ENCODE assay signal across 19 cellular contexts in the genomic region with DNA sequence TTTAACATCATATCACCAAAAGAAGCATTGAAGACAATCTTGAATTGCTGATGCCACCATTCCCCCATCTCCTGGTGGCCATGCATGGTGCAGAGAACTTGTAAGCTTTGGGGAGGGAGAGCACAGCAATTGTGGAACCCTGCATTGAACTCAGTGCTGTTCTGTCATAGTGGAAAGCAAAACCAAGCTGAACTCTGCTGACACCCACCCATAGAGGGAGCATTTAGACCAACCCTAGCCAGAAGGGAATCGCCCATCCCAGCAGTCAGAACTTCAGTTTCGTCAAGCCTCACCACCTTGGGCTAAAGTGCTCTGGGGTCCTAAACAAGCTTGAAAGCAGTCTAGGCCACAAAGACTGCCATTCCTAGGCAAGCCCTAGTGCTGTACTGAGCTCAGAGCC. TPM values are rescaled to one million over a fixed set of nuclear protein-coding genes. Genes with fewer than 3 reads are reported as not detected.
DNase-seq lines count a peak whose midpoint lies in the region; ATAC-seq and TF ChIP-seq lines count a peak whose summit lies in the region.
"Had no signal": no experiment of that assay in that cellular context is flagged by ENCODE, and none has a peak within 500 bp of the region (broad histone marks: within the 10 kb centered on the region; RNA-seq: fewer than 3 reads in every experiment).

No MANE protein-coding gene starts in this region.

- TF ChIP-seq CTCF in DND-41 (IDR thresholded peaks at IDR 0.05; ENCODE audit: borderline replicate concordance, extremely low read depth, low read length, poor library complexity, severe bottlenecking) = peak; percentile 21
- peak; percentile 18 for TF ChIP-seq CTCF in astrocyte of the cerebellum (IDR thresholded peaks at IDR 0.05; ENCODE audit: low read depth, low read length, missing control alignments)

- no peak for DNase-seq in DND-41
- DNase-seq in Jurkat, Clone E6-1 (ENCODE audit: low read depth, low spot score) = peak; percentile 6
- DNase-seq in astrocyte of the cerebellum (ENCODE audit: low read depth) = no peak
- DNase-seq in iris pigment epithelial cell (ENCODE audit: low read depth) = peak; percentile 8
- DNase-seq in UCSD-AML1 (lab: John Stamatoyannopoulos, UW; ENCODE audit: unreplicated experiment) = no peak
- no peak for DNase-seq in MV-4-11 (lab: John Stamatoyannopoulos, UW)
- DNase-seq in NCI-H1092 treated with DMSO at 0.1 percent for 48 hours (lab: John Stamatoyannopoulos, UW) = no peak
- no peak for DNase-seq in glomerular visceral epithelial cell (ENCODE audit: extremely low spot score)
- DNase-seq: activated T-cell treated with anti-CD3 and anti-CD28 coated beads, Interleukin-2, amount 50 U/mL, for 1 hour; effector CD8-positive, alpha-beta T cell; gastrocnemius medialis; GOT3; lower lobe of right lung; NCI-H1105; NK-92 treated with Interleukin-12 subunit alpha and Interleukin-12 subunit beta, amount 100 ng/mL, for 24 hours; retina; SIG-M5 had no signal

- H3K4me2 ChIP-seq in DND-41 (ENCODE audit: insufficient read depth, low read length) = no peak overlapping the region
- H3K4me2 ChIP-seq: BLaER1 had no signal

- no peaks in the 10 kb centered on the region for H3K36me3 ChIP-seq in DND-41 (ENCODE audit: insufficient read depth, low read length)
- H3K36me3 ChIP-seq: BLaER1, gastrocnemius medialis, lower lobe of right lung had no signal

- in situ Hi-C loops in astrocyte of the cerebellum (cut with HindIII; ENCODE audit: low sequenced_read_pairs) = no loop called here

- peaks cover 17% of the 10 kb centered on the region for H3K27me3 ChIP-seq in DND-41 (ENCODE audit: insufficient read depth, low read length, poor library complexity)
- H3K27me3 ChIP-seq: BLaER1, gastrocnemius medialis had no signal

- H3K4me3 ChIP-seq in DND-41 (ENCODE audit: low read depth in 1 of 2, low read length in 2 of 2) (no peak overlapping the region), astrocyte of the cerebellum (ENCODE audit: low read depth, low read length) (no peak overlapping the region)
- H3K4me3 ChIP-seq in Jurkat, Clone E6-1 (ENCODE audit: low read length) = no peak overlapping the region
- H3K4me3 ChIP-seq: BLaER1, gastrocnemius medialis, lower lobe of right lung had no signal

- no peak overlapping the region for H2AFZ ChIP-seq in DND-41 (ENCODE audit: low read depth, low read length)

- H3K9ac ChIP-seq in DND-41 (ENCODE audit: low read depth, low read length) = no peak overlapping the region
- H3K9ac ChIP-seq: BLaER1 had no signal

- no peak overlapping the region for H3K27ac ChIP-seq in DND-41 (ENCODE audit: low read length)
- H3K27ac ChIP-seq: BLaER1, gastrocnemius medialis, lower lobe of right lung had no signal

- H4K20me1 ChIP-seq in DND-41 (ENCODE audit: insufficient read depth, low read length) = no peaks in the 10 kb centered on the region
- H4K20me1 ChIP-seq: BLaER1 had no signal

- no peaks in the 10 kb centered on the region for H3K9me3 ChIP-seq in DND-41 (ENCODE audit: insufficient read depth, low read length, severe bottlenecking)
- H3K9me3 ChIP-seq: gastrocnemius medialis, lower lobe of right lung had no signal

- no peaks in the 10 kb centered on the region for H3K79me2 ChIP-seq in DND-41 (ENCODE audit: insufficient read depth, low read length)

- no peak for ATAC-seq in DND-41 (ENCODE audit: insufficient read depth, low read depth)
- ATAC-seq: activated naive CD4-positive, alpha-beta T cell treated with anti-CD3 and anti-CD28 coated beads, Interleukin-2, amount 50 U/mL, for 72 hours; gastrocnemius medialis; lower lobe of right lung had no signal

- no peaks in the 10 kb centered on the region for H3K4me1 ChIP-seq in DND-41 (ENCODE audit: insufficient read depth, low read length)
- H3K4me1 ChIP-seq: BLaER1, gastrocnemius medialis, lower lobe of right lung had no signal

RNA-seq across cellular contexts. Expression of a gene that starts 37.4 kb away (rescaled TPM):
- 5.2 TPM for polyA plus RNA-seq in Jurkat, Clone E6-1 (2012; ENCODE audit: insufficient read depth, insufficient read length)

Comparison
In these comparisons a context has a peak if more than half of its experiments do, and no peak if none do; other contexts are left out.
1. DNase-seq: peak in Jurkat, Clone E6-1 (single experiment) and iris pigment epithelial cell (single experiment); none in DND-41 (single experiment), astrocyte of the cerebellum (single experiment), UCSD-AML1 (single experiment), MV-4-11 (single experiment), NCI-H1092 treated with DMSO at 0.1 percent for 48 hours (single experiment) and glomerular visceral epithelial cell (single experiment).